35 cellular contexts compared by ENCODE assay signal in the genomic region with DNA sequence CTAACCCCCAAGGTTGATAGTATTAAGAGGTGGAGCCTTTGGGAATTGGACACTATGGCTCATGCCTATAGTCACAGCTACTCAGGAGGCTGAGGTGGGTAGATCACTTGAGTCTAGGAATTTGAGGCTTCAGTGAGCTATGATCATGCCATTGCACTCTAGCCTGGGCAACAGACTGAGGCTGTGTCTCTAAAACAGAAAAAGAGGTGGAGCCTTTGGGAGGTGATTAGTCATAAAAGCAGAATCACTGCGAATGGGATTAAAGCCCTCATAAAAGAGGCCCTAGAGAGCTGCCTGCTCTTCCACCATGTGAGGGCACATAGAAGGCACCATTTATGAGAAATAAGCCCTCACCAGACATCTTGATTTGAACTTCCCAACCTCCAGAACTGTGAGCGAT.
DNase-seq lines count a peak whose midpoint lies in the region; FAIRE-seq and TF ChIP-seq lines count a peak whose summit lies in the region.
"Had no signal": no experiment of that assay in that cellular context is flagged by ENCODE, and none has a peak within 500 bp of the region (broad histone marks: within the 10 kb centered on the region; RNA-seq: fewer than 3 reads in every experiment).

No MANE protein-coding gene starts in this region.

- no peaks in the 10 kb centered on the region for H3K9me1 ChIP-seq in keratinocyte (ENCODE audit: control insufficient read depth, extremely low read depth, insufficient read depth, low read length)

- intact Hi-C loops in Caco-2 (cut with micrococcal nuclease; ENCODE audit: unreplicated experiment) = no loop called here
- intact Hi-C loops in activated naive CD4-positive, alpha-beta T cell treated with anti-CD3 and anti-CD28 coated beads for 36 hours (cut with micrococcal nuclease) = no loop called here

- H4K20me1 ChIP-seq in keratinocyte (ENCODE audit: control insufficient read depth, extremely low read depth, insufficient read depth, low read length) = no peaks in the 10 kb centered on the region

- H3K27me3 Mint-ChIP-seq in Caco-2 (ENCODE audit: insufficient read depth, unreplicated experiment) = no peaks in the 10 kb centered on the region
- H3K27me3 Mint-ChIP-seq in activated naive CD4-positive, alpha-beta T cell treated with anti-CD3 and anti-CD28 coated beads for 36 hours (ENCODE audit: low read depth) = peaks cover 7% of the 10 kb centered on the region

- FAIRE-seq in keratinocyte (lab: Jason Lieb, UNC) = peak; percentile 20
- FAIRE-seq: colon, GM12892 had no signal

- no peaks in the 10 kb centered on the region for H3K9me3 ChIP-seq in keratinocyte (ENCODE audit: control insufficient read depth, low read depth, low read length)
- H3K9me3 ChIP-seq in Caco-2 = no peaks in the 10 kb centered on the region
- H3K9me3 ChIP-seq: adrenal gland, heart right ventricle, right lobe of liver, upper lobe of left lung had no signal

- no peak overlapping the region for H2AFZ ChIP-seq in keratinocyte (ENCODE audit: control insufficient read depth, low read length)
- H2AFZ ChIP-seq: neural progenitor cell, parathyroid adenoma had no signal

- no peaks in the 10 kb centered on the region for H3K4me1 Mint-ChIP-seq in Caco-2 (ENCODE audit: low read depth, unreplicated experiment)
- H3K4me1 Mint-ChIP-seq in activated naive CD4-positive, alpha-beta T cell treated with anti-CD3 and anti-CD28 coated beads for 36 hours (ENCODE audit: low read depth) = no peaks in the 10 kb centered on the region
- H3K4me1 Mint-ChIP-seq: stimulated activated effector memory CD8-positive, alpha-beta T cell treated with anti-CD3 and anti-CD28 coated beads, Interleukin-12 subunit alpha, Interleukin-12 subunit beta, amount 100 ng/mL, for 72 hours had no signal

- H3K9ac ChIP-seq in keratinocyte (ENCODE audit: control insufficient read depth, extremely low read depth, insufficient read depth, low read length) = no peak overlapping the region
- H3K9ac ChIP-seq: neural progenitor cell, parathyroid adenoma had no signal

- no peaks in the 10 kb centered on the region for H3K36me3 Mint-ChIP-seq in Caco-2 (ENCODE audit: insufficient read depth, unreplicated experiment)
- no peaks in the 10 kb centered on the region for H3K36me3 Mint-ChIP-seq in activated naive CD4-positive, alpha-beta T cell treated with anti-CD3 and anti-CD28 coated beads for 36 hours (ENCODE audit: low read depth)
- H3K36me3 Mint-ChIP-seq: neural progenitor cell; stimulated activated effector memory CD8-positive, alpha-beta T cell treated with anti-CD3 and anti-CD28 coated beads, Interleukin-12 subunit alpha, Interleukin-12 subunit beta, amount 100 ng/mL, for 72 hours had no signal

- TF ChIP-seq CTCF in keratinocyte (optimal IDR thresholded peaks at IDR 0.05 in 1 of 3, IDR thresholded peaks at IDR 0.05 in 1 of 3, conservative IDR thresholded peaks at IDR 0.05 in 1 of 3; ENCODE audit: extremely low read depth in 1 of 3, insufficient read depth in 2 of 3, low read length in 3 of 3) = no peak
- TF ChIP-seq CTCF in Caco-2 (IDR thresholded peaks at IDR 0.05; ENCODE audit: insufficient read depth in 1 of 2, low read depth in 1 of 2, low read length in 1 of 2, severe bottlenecking in 1 of 2, unreplicated experiment in 1 of 2) = no peak

- no peaks in the 10 kb centered on the region for H3K36me3 ChIP-seq in keratinocyte (ENCODE audit: control insufficient read depth in 2 of 2, extremely low read depth in 1 of 2, insufficient read depth in 2 of 2, low read length in 2 of 2)
- H3K36me3 ChIP-seq in Caco-2 (ENCODE audit: control insufficient read depth, insufficient read depth, low read length) = no peaks in the 10 kb centered on the region
- H3K36me3 ChIP-seq: adrenal gland, brain microvascular endothelial cell, heart right ventricle, neural progenitor cell, right lobe of liver, upper lobe of left lung had no signal

- DNase-seq in EL (peak; percentile 26), HT-29 (ENCODE audit: low spot score) (peak; percentile 23), SW480 (ENCODE audit: low spot score) (peak; percentile 26), keratinocyte (ENCODE audit: low read depth, low spot score) (no peak), pons (ENCODE audit: low spot score) (no peak), Caco-2 (no peak)
- no peak for DNase-seq in activated naive CD4-positive, alpha-beta T cell treated with anti-CD3 and anti-CD28 coated beads for 36 hours
- DNase-seq: activated CD4-positive, alpha-beta T cell treated with anti-CD3 and anti-CD28 coated beads, Interleukin-2, amount 50 U/mL, for 1 hour; activated naive CD4-positive, alpha-beta T cell treated with Interleukin-2 at 50 U/mL for 16 hours; activated T-cell treated with anti-CD3 and anti-CD28 coated beads, Interleukin-2, amount 50 U/mL, for 72 hours; adrenal gland; brain microvascular endothelial cell; C1 segment of cervical spinal cord; Calu3; DND-41; effector CD4-positive, alpha-beta T cell; erythroblast; foreskin melanocyte; H7; heart right ventricle; KBM-7; mesenchymal stem cell; NCI-H146; NCI-H2107; right lobe of liver; Right ventricle myocardium superior; stimulated activated CD4-positive, alpha-beta T cell treated with anti-CD3 and anti-CD28 coated beads, Interleukin-12 subunit alpha, Interleukin-12 subunit beta, amount 100 ng/mL, for 4 hours; stimulated activated CD4-positive, alpha-beta T cell treated with anti-CD3 and anti-CD28 coated beads, Interleukin-4, amount 100 ng/mL, for 24 hours; T-helper 9 cell; upper lobe of left lung had no signal

- H3K4me1 ChIP-seq in keratinocyte (ENCODE audit: control insufficient read depth, extremely low read depth, insufficient read depth, low read length) (no peaks in the 10 kb centered on the region), Caco-2 (no peaks in the 10 kb centered on the region)
- H3K4me1 ChIP-seq: adrenal gland, heart right ventricle, parathyroid adenoma, right lobe of liver, upper lobe of left lung had no signal

- H3K4me3 ChIP-seq in keratinocyte (ENCODE audit: control insufficient read depth in 2 of 3, extremely low read depth in 1 of 3, insufficient read depth in 2 of 3, low read depth in 1 of 3, low read length in 3 of 3) (no peak overlapping the region), Caco-2 (ENCODE audit: low read depth, low read length) (no peak overlapping the region)
- H3K4me3 ChIP-seq: adrenal gland, heart right ventricle, neural progenitor cell, right lobe of liver, upper lobe of left lung had no signal

- no peak overlapping the region for H3K4me3 Mint-ChIP-seq in Caco-2 (ENCODE audit: unreplicated experiment)
- no peak overlapping the region for H3K4me3 Mint-ChIP-seq in activated naive CD4-positive, alpha-beta T cell treated with anti-CD3 and anti-CD28 coated beads for 36 hours
- H3K4me3 Mint-ChIP-seq: activated T-cell treated with anti-CD3 and anti-CD28 coated beads, Interleukin-2, amount 50 U/mL, for 72 hours; neural progenitor cell; stimulated activated effector memory CD8-positive, alpha-beta T cell treated with anti-CD3 and anti-CD28 coated beads, Interleukin-12 subunit alpha, Interleukin-12 subunit beta, amount 100 ng/mL, for 72 hours had no signal

- H3K27ac ChIP-seq in keratinocyte (ENCODE audit: control insufficient read depth, insufficient read depth, low read length) = no peak overlapping the region
- H3K27ac ChIP-seq: adrenal gland, brain microvascular endothelial cell, heart right ventricle, neural progenitor cell, parathyroid adenoma, right lobe of liver, upper lobe of left lung had no signal

- H3K79me2 ChIP-seq in keratinocyte (ENCODE audit: control insufficient read depth, insufficient read depth, low read length) = no peaks in the 10 kb centered on the region
- H3K79me2 ChIP-seq: parathyroid adenoma had no signal

- dilution Hi-C loops in keratinocyte (cut with MboI; ENCODE audit: extremely low pct_ligation_motif_present, low sequenced_read_pairs) = no loop called here

- no peak overlapping the region for H3K4me2 ChIP-seq in keratinocyte (ENCODE audit: control insufficient read depth, extremely low read depth, insufficient read depth, low read depth, low read length)
- H3K4me2 ChIP-seq: neural progenitor cell had no signal

- CTCF ChIA-PET in Caco-2 (lab: Charles Lee) = no interaction called here
- CTCF ChIA-PET in activated naive CD4-positive, alpha-beta T cell treated with anti-CD3 and anti-CD28 coated beads for 36 hours (lab: Charles Lee) = no interaction called here

- H3K27me3 ChIP-seq in keratinocyte (ENCODE audit: control insufficient read depth, extremely low read depth, insufficient read depth, low read length) = no peaks in the 10 kb centered on the region
- H3K27me3 ChIP-seq in Caco-2 (replicated peaks; ENCODE audit: control insufficient read depth, insufficient read depth, low read length) = no peaks in the 10 kb centered on the region
- H3K27me3 ChIP-seq: adrenal gland, brain microvascular endothelial cell, heart right ventricle, neural progenitor cell, right lobe of liver, upper lobe of left lung had no signal

- no TSS peak for BruUV-seq in Caco-2 (replicated peaks; lab: Mats Ljungman, UMichigan)

- no peaks in the 10 kb centered on the region for H3K9me3 Mint-ChIP-seq in Caco-2 (ENCODE audit: unreplicated experiment)
- H3K9me3 Mint-ChIP-seq in activated naive CD4-positive, alpha-beta T cell treated with anti-CD3 and anti-CD28 coated beads for 36 hours = no peaks in the 10 kb centered on the region
- H3K9me3 Mint-ChIP-seq: neural progenitor cell; stimulated activated effector memory CD8-positive, alpha-beta T cell treated with anti-CD3 and anti-CD28 coated beads, Interleukin-12 subunit alpha, Interleukin-12 subunit beta, amount 100 ng/mL, for 72 hours had no signal

- POLR2A ChIA-PET in Caco-2 (lab: Charles Lee) = no interaction called here

- H3K27ac Mint-ChIP-seq in Caco-2 (ENCODE audit: unreplicated experiment) = no peak overlapping the region
- no peak overlapping the region for H3K27ac Mint-ChIP-seq in activated naive CD4-positive, alpha-beta T cell treated with anti-CD3 and anti-CD28 coated beads for 36 hours
- H3K27ac Mint-ChIP-seq: activated T-cell treated with anti-CD3 and anti-CD28 coated beads, Interleukin-2, amount 50 U/mL, for 72 hours; neural progenitor cell; stimulated activated effector memory CD8-positive, alpha-beta T cell treated with anti-CD3 and anti-CD28 coated beads, Interleukin-12 subunit alpha, Interleukin-12 subunit beta, amount 100 ng/mL, for 72 hours had no signal

Comparison
In these comparisons a context has a peak if more than half of its experiments do, and no peak if none do; other contexts are left out.
1. DNase-seq: peak in EL (single experiment), HT-29 (single experiment) and SW480 (single experiment); none in keratinocyte (single experiment), pons (single experiment), Caco-2 (0 of 2) and activated naive CD4-positive, alpha-beta T cell treated with anti-CD3 and anti-CD28 coated beads for 36 hours (single experiment).